ENCODE assay signal across 20 cellular contexts in genomic region chr5:139457653-139458306, GRCh38. TPM values are rescaled to one million over a fixed set of nuclear protein-coding genes. Genes with fewer than 3 reads are reported as not detected.
DNase-seq lines count a peak whose midpoint lies in the region; ATAC-seq, FAIRE-seq and TF ChIP-seq lines count a peak whose summit lies in the region.
"Had no signal": no experiment of that assay in that cellular context is flagged by ENCODE, and none has a peak within 500 bp of the region (broad histone marks: within the 10 kb centered on the region; RNA-seq: fewer than 3 reads in every experiment).

No MANE protein-coding gene starts in this region.

- H3K4me1 ChIP-seq in Loucy (ENCODE audit: insufficient read depth, low read length, poor library complexity, severe bottlenecking) = peaks cover 25% of the 10 kb centered on the region
- H3K4me1 ChIP-seq: adrenal gland had no signal

- no peaks in the 10 kb centered on the region for H3K27me3 ChIP-seq in CD4-positive, alpha-beta T cell (ENCODE audit: control insufficient read depth, insufficient read depth, low read length)
- H3K27me3 ChIP-seq in Loucy (ENCODE audit: insufficient read depth, low read length, poor library complexity, severe bottlenecking) = no peaks in the 10 kb centered on the region
- H3K27me3 ChIP-seq in dorsolateral prefrontal cortex = no peaks in the 10 kb centered on the region
- H3K27me3 ChIP-seq: adrenal gland, hepatocyte had no signal

- intact Hi-C loops in CD4-positive, alpha-beta T cell (cut with DNase I, micrococcal nuclease) = loop anchor here in 1 of 2 experiments (1.0 to 2.0 kb wide), 3 partner anchors 18 to 35 kb away; partner anchors contain the start of genes DNAJC18 and STING1
- intact Hi-C loops in dorsolateral prefrontal cortex (cut with DNase I) = no loop called here

- H3K9ac ChIP-seq in Loucy (ENCODE audit: low read depth, low read length, poor library complexity, severe bottlenecking) = peak overlapping the region; percentile 43

- no peak overlapping the region for H3K4me2 ChIP-seq in Loucy (ENCODE audit: low read depth, low read length, poor library complexity, severe bottlenecking)
- H3K4me2 ChIP-seq: hepatocyte had no signal

- no peaks in the 10 kb centered on the region for H3K9me3 ChIP-seq in CD4-positive, alpha-beta T cell (ENCODE audit: control insufficient read depth, low read length)
- H3K9me3 ChIP-seq in Loucy (ENCODE audit: insufficient read depth, low read depth, low read length) = no peaks in the 10 kb centered on the region
- H3K9me3 ChIP-seq: adrenal gland had no signal

- H3K4me3 ChIP-seq in Loucy (ENCODE audit: low read length, poor library complexity, severe bottlenecking) = no peak overlapping the region
- H3K4me3 ChIP-seq in dorsolateral prefrontal cortex = no peak overlapping the region
- H3K4me3 ChIP-seq: adrenal gland, hepatocyte had no signal

- peak overlapping the region; percentile 89 for H3K27ac Mint-ChIP-seq in CD4-positive, alpha-beta T cell
- H3K27ac Mint-ChIP-seq in effector memory CD8-positive, alpha-beta T cell = peak overlapping the region; percentile 83 to 92
- H3K27ac Mint-ChIP-seq: B cell had no signal

- DNase-seq in CD4-positive, alpha-beta T cell = no peak
- DNase-seq in effector memory CD8-positive, alpha-beta T cell = no peak
- DNase-seq in Ammon's horn (ENCODE audit: low spot score) (no peak), dorsolateral prefrontal cortex (no peak), frontal cortex (ENCODE audit: low spot score in 2 of 2) (no peak)
- DNase-seq in stimulated activated CD4-positive, alpha-beta T cell treated with anti-CD3 and anti-CD28 coated beads, Interleukin-1b, Interleukin-23, amount 100 ng/mL, for 48 hours = no peak
- DNase-seq: activated CD4-positive, CD25-positive, alpha-beta regulatory T cell treated with anti-CD3 and anti-CD28 coated beads, Interleukin-2, amount 50 U/mL, for 72 hours; adrenal gland; NCI-H1048; NCI-H345; stimulated activated CD4-positive, alpha-beta T cell treated with anti-CD3 and anti-CD28 coated beads, Interleukin-4, amount 100 ng/mL, for 1 hour; stimulated activated naive CD4-positive, alpha-beta T cell had no signal

- H3K9me3 Mint-ChIP-seq in CD4-positive, alpha-beta T cell = no peaks in the 10 kb centered on the region
- H3K9me3 Mint-ChIP-seq in effector memory CD8-positive, alpha-beta T cell = no peaks in the 10 kb centered on the region

- POLR2A ChIA-PET in CD4-positive, alpha-beta T cell (lab: Charles Lee) = interaction anchor here (0.8 to 3.8 kb wide), 9 partner anchors 10 to 55 kb away, joined by 3 to 26 read pairs (median 6); partner anchors contain the start of genes DNAJC18, SMIM33, SPATA24 and STING1

- no peaks in the 10 kb centered on the region for H3K36me3 ChIP-seq in Loucy (ENCODE audit: insufficient read depth, low read length)
- H3K36me3 ChIP-seq: adrenal gland had no signal

- no peaks in the 10 kb centered on the region for H3F3A ChIP-seq in Loucy (ENCODE audit: low read depth)

- CTCF ChIA-PET in CD4-positive, alpha-beta T cell (lab: Charles Lee) = interaction anchor here (0.6 to 3.0 kb wide), 8 partner anchors 11 to 391 kb away, joined by 3 to 17 read pairs (median 4); no protein-coding TSS in a partner anchor

- H4K20me1 ChIP-seq in Loucy (ENCODE audit: insufficient read depth, low read length, poor library complexity, severe bottlenecking) = no peaks in the 10 kb centered on the region

- ATAC-seq in CD4-positive, alpha-beta T cell (ENCODE audit: poor library complexity) = no peak
- no peak for ATAC-seq in effector memory CD8-positive, alpha-beta T cell (replicated peaks)
- ATAC-seq: esophagus mucosa, left lobe of liver had no signal

- no peak overlapping the region for H3K4me3 Mint-ChIP-seq in CD4-positive, alpha-beta T cell
- peak overlapping the region; percentile 66 to 75 for H3K4me3 Mint-ChIP-seq in effector memory CD8-positive, alpha-beta T cell
- H3K4me3 Mint-ChIP-seq: B cell had no signal

- H3K9me2 ChIP-seq in Loucy (replicated peaks; ENCODE audit: low read depth, low read length) = no peaks in the 10 kb centered on the region

- peaks cover 80% of the 10 kb centered on the region for H3K4me1 Mint-ChIP-seq in CD4-positive, alpha-beta T cell (ENCODE audit: low read depth)
- peaks cover 49 to 50% of the 10 kb centered on the region in 2 donors for H3K4me1 Mint-ChIP-seq in effector memory CD8-positive, alpha-beta T cell (ENCODE audit: low read depth in 2 of 2)

- H3K27ac ChIP-seq in CD4-positive, alpha-beta T cell (ENCODE audit: low read depth, low read length) = peak overlapping the region; percentile 69
- no peak overlapping the region for H3K27ac ChIP-seq in dorsolateral prefrontal cortex
- H3K27ac ChIP-seq: adrenal gland, hepatocyte had no signal

- H3K27me3 Mint-ChIP-seq in CD4-positive, alpha-beta T cell = no peaks in the 10 kb centered on the region
- H3K27me3 Mint-ChIP-seq in effector memory CD8-positive, alpha-beta T cell = no peaks in the 10 kb centered on the region
- H3K27me3 Mint-ChIP-seq: B cell had no signal

- FAIRE-seq in frontal cortex (lab: Jason Lieb, UNC) = no peak
- FAIRE-seq: GM18507 had no signal

- H3K36me3 Mint-ChIP-seq in CD4-positive, alpha-beta T cell (ENCODE audit: low read depth) = no peaks in the 10 kb centered on the region
- peaks cover 21% of the 10 kb centered on the region for H3K36me3 Mint-ChIP-seq in effector memory CD8-positive, alpha-beta T cell (ENCODE audit: insufficient read depth)

- no peak overlapping the region for H2AFZ ChIP-seq in Loucy (ENCODE audit: low read length)
- H2AFZ ChIP-seq: hepatocyte had no signal

- TF ChIP-seq CTCF in CD4-positive, alpha-beta T cell (IDR thresholded peaks at IDR 0.05) = no peak
- 0 out of 3 replicates have a peak, but pooled peaks have one; percentile 12 for TF ChIP-seq CTCF in GM12872 (IDR thresholded peaks at IDR 0.05; ENCODE audit: insufficient read depth, low read depth, low read length)
- TF ChIP-seq CTCF in Loucy (conservative IDR thresholded peaks at IDR 0.05; ENCODE audit: low read length) = no peak
- TF ChIP-seq CTCF in dorsolateral prefrontal cortex (IDR thresholded peaks at IDR 0.05 in 54 of 56, conservative IDR thresholded peaks at IDR 0.05 in 2 of 56; ENCODE audit: low read depth in 1 of 56, partially characterized antibody in 56 of 56) = no peak

- H3K79me2 ChIP-seq in Loucy (ENCODE audit: insufficient read depth, low read length) = no peaks in the 10 kb centered on the region
- H3K79me2 ChIP-seq: hepatocyte had no signal

RNA-seq across cellular contexts. Expression of gene ECSCR, which starts 4.8 kb away (rescaled TPM):
- not detected for total RNA-seq in CD4-positive, alpha-beta T cell
- total RNA-seq in dorsolateral prefrontal cortex = 10 to 100 TPM in 2 of 120 experiments, 1 to 10 TPM in 105, under 1 TPM in 4, not detected in 9; 0.47 to 14.0 (median 3.3) TPM
- total RNA-seq in frontal cortex = 4.9 TPM
- total RNA-seq: B cell had no signal

RNA-seq across cellular contexts. Expression of gene SMIM33, which starts 13.0 kb away (rescaled TPM):
- under 1 TPM in 1 of 2 experiments, not detected in 1; 0.08 TPM for total RNA-seq in CD4-positive, alpha-beta T cell
- not detected for total RNA-seq in dorsolateral prefrontal cortex
- not detected for total RNA-seq in frontal cortex
- total RNA-seq: adrenal gland, B cell, esophagus mucosa, hepatocyte, left lobe of liver, renal cortical epithelial cell had no signal

RNA-seq across cellular contexts. Expression of gene DNAJC18, which starts 18.5 kb away (rescaled TPM):
- 1 to 10 TPM; 7.5 to 8.7 TPM for total RNA-seq in CD4-positive, alpha-beta T cell
- total RNA-seq in dorsolateral prefrontal cortex (10 to 100 TPM; 26.6 to 69.5 (median 49.7) TPM), frontal cortex (53.0 TPM)

RNA-seq across cellular contexts. Expression of gene STING1, which starts 24.8 kb away (rescaled TPM):
- 100 to 1,000 TPM; 155 to 168 TPM for total RNA-seq in CD4-positive, alpha-beta T cell
- 10 to 100 TPM in 68 of 120 experiments, 1 to 10 TPM in 52; 3.2 to 24.7 (median 10.5) TPM for total RNA-seq in dorsolateral prefrontal cortex
- 3.3 TPM for total RNA-seq in frontal cortex

RNA-seq across cellular contexts. Expression of gene SPATA24, which starts 53.9 kb away (rescaled TPM):
- total RNA-seq in CD4-positive, alpha-beta T cell = 1 to 10 TPM; 3.0 to 3.9 TPM
- total RNA-seq in dorsolateral prefrontal cortex (10 to 100 TPM in 6 of 120 experiments, 1 to 10 TPM in 114; 2.5 to 12.3 (median 6.3) TPM), frontal cortex (1.6 TPM)
